ENCODE assay signal across 24 cellular contexts in genomic region chr19:45070861-45071544, GRCh38. TPM values are rescaled to one million over a fixed set of nuclear protein-coding genes. Genes with fewer than 3 reads are reported as not detected.
A peak's percentile ranks its signal among the peaks of the same experiment; 100 is the strongest.
DNase-seq lines count a peak whose midpoint lies in the region; TF ChIP-seq lines count a peak whose summit lies in the region.
"Had no signal": no experiment of that assay in that cellular context is flagged by ENCODE, and none has a peak within 500 bp of the region (broad histone marks: within the 10 kb centered on the region; RNA-seq: fewer than 3 reads in every experiment).

No MANE protein-coding gene starts in this region.

- no peak overlapping the region for H3K4me3 Mint-ChIP-seq in MCF 10A (ENCODE audit: unreplicated experiment)
- H3K4me3 Mint-ChIP-seq: natural killer cell treated with Interleukin-12 subunit alpha and Interleukin-12 subunit beta and Interleukin-15 and Interleukin-18, amount 100 ng/mL, for 72 hours; type B pancreatic cell had no signal

- peaks cover 70% of the 10 kb centered on the region for H3K36me3 ChIP-seq in OCI-LY1 (ENCODE audit: insufficient read depth, low read length)
- peaks cover 23 to 65% (median 42%) of the 10 kb centered on the region in 3 donors for H3K36me3 ChIP-seq in esophagus squamous epithelium
- H3K36me3 ChIP-seq in stomach: peaks cover 53 to 68% (median 64%) of the 10 kb centered on the region in 4 donors
- H3K36me3 ChIP-seq in tibial nerve: peaks cover 2 to 66% (median 26%) of the 10 kb centered on the region in 3 donors
- H3K36me3 ChIP-seq in transverse colon: peaks cover 0 to 47% (median 15%) of the 10 kb centered on the region in 4 donors
- H3K36me3 ChIP-seq: ovary had no signal

- TF ChIP-seq EP300 in stomach (IDR thresholded peaks at IDR 0.05): no peak
- no peak for TF ChIP-seq EP300 in tibial nerve (IDR thresholded peaks at IDR 0.05)
- no peak for TF ChIP-seq EP300 in transverse colon (IDR thresholded peaks at IDR 0.05; ENCODE audit: low read depth)

- H3K4me3 ChIP-seq in OCI-LY1 (ENCODE audit: low read depth, low read length, poor library complexity, severe bottlenecking) (no peak overlapping the region), esophagus squamous epithelium (peak overlapping the region in 2 of 4 donors; percentile 12 to 19), stomach (no peak overlapping the region), tibial nerve (no peak overlapping the region), transverse colon (no peak overlapping the region)
- H3K4me3 ChIP-seq: BLaER1 treated with 17β-estradiol and CSF1 and Interleukin-3, amounts not matched to agents 10 nM and 100 nM; body of pancreas; MG63; ovary; SK-N-MC; smooth muscle cell had no signal

- H3K27ac Mint-ChIP-seq in MCF 10A (ENCODE audit: low read depth, unreplicated experiment): no peak overlapping the region
- H3K27ac Mint-ChIP-seq: natural killer cell treated with Interleukin-12 subunit alpha and Interleukin-12 subunit beta and Interleukin-15 and Interleukin-18, amount 100 ng/mL, for 72 hours; type B pancreatic cell had no signal

- no peak for TF ChIP-seq CTCF in MCF 10A (IDR thresholded peaks at IDR 0.05; ENCODE audit: unreplicated experiment)
- TF ChIP-seq CTCF in OCI-LY1 (IDR thresholded peaks at IDR 0.05; ENCODE audit: low read length): no peak
- TF ChIP-seq CTCF in esophagus squamous epithelium (IDR thresholded peaks at IDR 0.05): no peak
- TF ChIP-seq CTCF in stomach (IDR thresholded peaks at IDR 0.05): no peak
- no peak for TF ChIP-seq CTCF in tibial nerve (IDR thresholded peaks at IDR 0.05)
- no peak for TF ChIP-seq CTCF in transverse colon (IDR thresholded peaks at IDR 0.05)

- no peaks in the 10 kb centered on the region for H3K4me1 Mint-ChIP-seq in MCF 10A (ENCODE audit: insufficient read depth, unreplicated experiment)

- H3K4me1 ChIP-seq in OCI-LY1 (ENCODE audit: insufficient read depth, low read length, severe bottlenecking) (peaks cover 44% of the 10 kb centered on the region), esophagus squamous epithelium (peaks cover 38 to 91% (median 53%) of the 10 kb centered on the region in 3 donors), stomach (peaks cover 10 to 75% (median 50%) of the 10 kb centered on the region in 4 donors), tibial nerve (peaks cover 0 to 16% (median 11%) of the 10 kb centered on the region in 4 donors), transverse colon (peaks cover 0 to 15% (median 6%) of the 10 kb centered on the region in 4 donors)

- H3K9me3 ChIP-seq in OCI-LY1 (ENCODE audit: low read length): no peaks in the 10 kb centered on the region
- no peaks in the 10 kb centered on the region for H3K9me3 ChIP-seq in esophagus squamous epithelium
- H3K9me3 ChIP-seq in stomach: no peaks in the 10 kb centered on the region
- no peaks in the 10 kb centered on the region for H3K9me3 ChIP-seq in tibial nerve
- no peaks in the 10 kb centered on the region for H3K9me3 ChIP-seq in transverse colon
- H3K9me3 ChIP-seq: BLaER1 treated with 17β-estradiol and CSF1 and Interleukin-3, amounts not matched to agents 10 nM and 100 nM; body of pancreas; MG63; ovary had no signal

- H3K27me3 ChIP-seq in OCI-LY1 (ENCODE audit: insufficient read depth, low read length) (no peaks in the 10 kb centered on the region), esophagus squamous epithelium (no peaks in the 10 kb centered on the region), stomach (no peaks in the 10 kb centered on the region), tibial nerve (peaks cover 0 to 2% of the 10 kb centered on the region in 2 donors), transverse colon (no peaks in the 10 kb centered on the region)
- H3K27me3 ChIP-seq: BLaER1 treated with 17β-estradiol and CSF1 and Interleukin-3, amounts not matched to agents 10 nM and 100 nM; body of pancreas; MG63; ovary had no signal

- CTCF ChIA-PET in MCF 10A (lab: Yijun Ruan, JAX): interaction anchor here (3.4 kb wide), 1 partner anchor 11 kb away, joined by 13 read pairs; no protein-coding TSS in a partner anchor

- no peaks in the 10 kb centered on the region for H3K9me3 Mint-ChIP-seq in MCF 10A (ENCODE audit: unreplicated experiment)
- H3K9me3 Mint-ChIP-seq: natural killer cell treated with Interleukin-12 subunit alpha and Interleukin-12 subunit beta and Interleukin-15 and Interleukin-18, amount 100 ng/mL, for 72 hours; type B pancreatic cell had no signal

- no TSS peak for BruUV-seq in MCF 10A (replicated peaks; lab: Mats Ljungman, UMichigan)

- H4K20me1 ChIP-seq in OCI-LY1 (ENCODE audit: insufficient read depth, low read length): no peaks in the 10 kb centered on the region

- no peaks in the 10 kb centered on the region for H3K27me3 Mint-ChIP-seq in MCF 10A (ENCODE audit: insufficient read depth, unreplicated experiment)
- H3K27me3 Mint-ChIP-seq: natural killer cell treated with Interleukin-12 subunit alpha and Interleukin-12 subunit beta and Interleukin-15 and Interleukin-18, amount 100 ng/mL, for 72 hours had no signal

- no peak overlapping the region for H3K9ac ChIP-seq in OCI-LY1 (ENCODE audit: low read length)

- POLR2A ChIA-PET in MCF 10A (lab: Yijun Ruan, JAX): no interaction called here

- H3K79me2 ChIP-seq in OCI-LY1 (ENCODE audit: insufficient read depth, low read length): no peaks in the 10 kb centered on the region

- H3K27ac ChIP-seq in OCI-LY1 (ENCODE audit: low read depth, low read length, poor library complexity, severe bottlenecking): peak overlapping the region; percentile 73
- H3K27ac ChIP-seq in esophagus squamous epithelium: peak overlapping the region; percentile 58 to 95 (median 72)
- H3K27ac ChIP-seq in stomach: peak overlapping the region; percentile 55 to 66 (median 57)
- H3K27ac ChIP-seq in tibial nerve: no peak overlapping the region
- H3K27ac ChIP-seq in transverse colon: no peak overlapping the region
- H3K27ac ChIP-seq: body of pancreas, ovary, SK-N-MC had no signal

- H3F3A ChIP-seq in OCI-LY1 (ENCODE audit: insufficient read depth, low read length): 0 out of 2 replicates have a peak, but pooled peaks cover 6% of the 10 kb centered on the region

- intact Hi-C loops in MCF 10A (cut with micrococcal nuclease): no loop called here
- intact Hi-C loops in esophagus squamous epithelium (cut with DNase I): no loop called here
- intact Hi-C loops in stomach (cut with DNase I; ENCODE audit: low total_unique reads): no loop called here
- intact Hi-C loops in transverse colon (cut with DNase I; ENCODE audit: low total_unique reads): no loop called here

- no peak overlapping the region for H3K4me2 ChIP-seq in OCI-LY1 (ENCODE audit: low read length)
- H3K4me2 ChIP-seq: BLaER1 treated with 17β-estradiol and CSF1 and Interleukin-3, amounts not matched to agents 10 nM and 100 nM; smooth muscle cell had no signal

- in situ Hi-C loops in T47D (cut with HindIII; ENCODE audit: low pct_unique_long_range_greater_than_20kb, low sequenced_read_pairs) (no loop called here), transverse colon (cut with MboI; ENCODE audit: low pct_ligation_motif_present in 1 of 4, low pct_unique_long_range_greater_than_20kb in 1 of 4, low sequenced_read_pairs in 3 of 4) (no loop called here)

- H3K9me2 ChIP-seq in OCI-LY1 (ENCODE audit: low read depth, low read length): no peaks in the 10 kb centered on the region

- H2AFZ ChIP-seq in OCI-LY1 (ENCODE audit: low read length): no peak overlapping the region

- peaks cover 50% of the 10 kb centered on the region for H3K36me3 Mint-ChIP-seq in MCF 10A (ENCODE audit: insufficient read depth, unreplicated experiment)
- H3K36me3 Mint-ChIP-seq: natural killer cell treated with Interleukin-12 subunit alpha and Interleukin-12 subunit beta and Interleukin-15 and Interleukin-18, amount 100 ng/mL, for 72 hours had no signal

- TF ChIP-seq POLR2A in esophagus squamous epithelium (IDR thresholded peaks at IDR 0.05): no peak
- no peak for TF ChIP-seq POLR2A in stomach (IDR thresholded peaks at IDR 0.05)
- no peak for TF ChIP-seq POLR2A in tibial nerve (IDR thresholded peaks at IDR 0.05)
- no peak for TF ChIP-seq POLR2A in transverse colon (IDR thresholded peaks at IDR 0.05)

- 43 to 65% methylated on average over 4 to 9 of the region's 19 CpGs for WGBS in esophagus squamous epithelium, 2 donors
- 40 to 74% (median 47%) methylated on average over 11 to 19 of the region's 19 CpGs for WGBS in stomach, 5 donors
- 83 to 89% methylated on average over 19 of the region's 19 CpGs for WGBS in tibial nerve, 2 donors
- WGBS in transverse colon (ENCODE audit: low coverage in 1 of 2), 2 donors: 71% methylated on average over 5 to 19 of the region's 19 CpGs

- DNase-seq in T47D (ENCODE audit: low read depth in 1 of 2, low spot score in 1 of 2): peak; percentile 68 to 92
- DNase-seq in MCF 10A (ENCODE audit: unreplicated experiment): no peak
- no peak for DNase-seq in esophagus squamous epithelium (lab: John Stamatoyannopoulos, UW)
- DNase-seq in stomach: peak; percentile 83
- DNase-seq in NCI-H1092 (lab: John Stamatoyannopoulos, UW): no peak
- DNase-seq in tibial nerve (ENCODE audit: low spot score in 2 of 2): no peak
- DNase-seq in transverse colon: no peak
- DNase-seq: activated CD4-positive, alpha-beta T cell treated with anti-CD3 and anti-CD28 coated beads for 48 hours; activated CD8-positive, alpha-beta memory T cell treated with anti-CD3 and anti-CD28 coated beads for 24 hours; activated gamma-delta T cell treated with Interleukin-2 at 50 U/mL for 16 hours; body of pancreas; DND-41; MG63; NCI-H2029; NCI-H526; ovary; stimulated activated CD4-positive, alpha-beta T cell treated with anti-CD3 and anti-CD28 coated beads, Interleukin-1b, Interleukin-23, amount 100 ng/mL, for 48 hours; stimulated activated CD8-positive, alpha-beta memory T cell treated with anti-CD3 and anti-CD28 coated beads, Interleukin-4, amount 100 ng/mL, for 48 hours had no signal

RNA-seq across cellular contexts. Expression of gene ZNF296, which starts 5.3 kb away (rescaled TPM):
- total RNA-seq in MCF 10A (2022): 2.0 and 2.7 TPM in 2 replicates
- total RNA-seq in esophagus squamous epithelium: 10 to 100 TPM in 1 of 4 donors, 1 to 10 TPM in 3; 4.0 to 17.7 (median 4.5) TPM
- 10 to 100 TPM in 2 of 5 donors, 1 to 10 TPM in 1, under 1 TPM in 1, not detected in 1; 0.45 to 13.4 (median 7.4) TPM for total RNA-seq in stomach
- polyA plus RNA-seq in stomach: 1 to 10 TPM; 2.7 to 7.0 (median 5.0) TPM
- 1 to 10 TPM in 3 of 4 donors, not detected in 1; 2.1 to 4.2 (median 2.1) TPM for total RNA-seq in tibial nerve
- total RNA-seq in transverse colon: 1 to 10 TPM in 3 of 4 donors, under 1 TPM in 1; 0.75 to 5.8 (median 3.5) TPM

RNA-seq across cellular contexts. Expression of gene GEMIN7, which starts 8.1 kb away (rescaled TPM):
- total RNA-seq in MCF 10A (2022) (21.0 and 21.8 TPM in 2 replicates), esophagus squamous epithelium (10 to 100 TPM; 22.3 to 28.0 (median 25.4) TPM), stomach (100 to 1,000 TPM in 1 of 5 donors, 10 to 100 TPM in 2, 1 to 10 TPM in 2; 1.8 to 107 (median 11.2) TPM), tibial nerve (10 to 100 TPM in 3 of 4 donors, 1 to 10 TPM in 1; 8.8 to 30.3 (median 21.8) TPM), transverse colon (10 to 100 TPM in 3 of 4 donors, 1 to 10 TPM in 1; 3.0 to 21.1 (median 15.9) TPM)
- polyA plus RNA-seq in stomach: 10 to 100 TPM; 28.2 to 44.3 (median 36.0) TPM

RNA-seq across cellular contexts. Expression of gene PPP1R37, which starts 22.0 kb away (rescaled TPM):
- total RNA-seq in MCF 10A (2022): 22.0 and 22.5 TPM in 2 replicates
- total RNA-seq in esophagus squamous epithelium: 10 to 100 TPM; 25.1 to 35.5 (median 30.8) TPM
- total RNA-seq in stomach: 100 to 1,000 TPM in 1 of 5 donors, 10 to 100 TPM in 4; 25.7 to 268 (median 55.4) TPM
- 10 to 100 TPM; 32.4 to 95.8 (median 39.7) TPM for polyA plus RNA-seq in stomach
- 10 to 100 TPM; 22.1 to 44.1 (median 33.5) TPM for total RNA-seq in tibial nerve
- 10 to 100 TPM; 31.1 to 92.5 (median 45.2) TPM for total RNA-seq in transverse colon

RNA-seq across cellular contexts. Expression of gene CLASRP, which starts 32.2 kb away (rescaled TPM):
- total RNA-seq in MCF 10A (2022): 71.7 and 83.5 TPM in 2 replicates
- 100 to 1,000 TPM in 1 of 4 donors, 10 to 100 TPM in 3; 46.4 to 122 (median 64.0) TPM for total RNA-seq in esophagus squamous epithelium
- 100 to 1,000 TPM in 3 of 5 donors, 10 to 100 TPM in 2; 27.0 to 491 (median 274) TPM for total RNA-seq in stomach
- 100 to 1,000 TPM in 1 of 3 donors, 10 to 100 TPM in 2; 47.7 to 131 (median 86.6) TPM for polyA plus RNA-seq in stomach
- 100 to 1,000 TPM in 2 of 4 donors, 10 to 100 TPM in 2; 72.8 to 109 (median 95.5) TPM for total RNA-seq in tibial nerve
- total RNA-seq in transverse colon: 100 to 1,000 TPM in 2 of 4 donors, 10 to 100 TPM in 2; 82.6 to 382 (median 100) TPM

Comparison
In these comparisons a context has a peak if more than half of its experiments do, and no peak if none do; other contexts are left out.
1. DNase-seq: peak in T47D (2 of 2) and stomach (single experiment); none in MCF 10A (single experiment), esophagus squamous epithelium (single experiment), NCI-H1092 (single experiment), tibial nerve (0 of 2) and transverse colon (single experiment).
2. H3K27ac ChIP-seq: peak in OCI-LY1 (single experiment), esophagus squamous epithelium (4 of 4) and stomach (5 of 5); none in tibial nerve (0 of 4) and transverse colon (0 of 4).